In genomic region chr18:13159579-13159978, GRCh38 we compare ENCODE assay signal across 8 cellular contexts. TPM values are rescaled to one million over a fixed set of nuclear protein-coding genes. Genes with fewer than 3 reads are reported as not detected.
DNase-seq lines count a peak whose midpoint lies in the region; ATAC-seq, FAIRE-seq and TF ChIP-seq lines count a peak whose summit lies in the region.

No MANE protein-coding gene starts in this region.

- CTCF ChIA-PET in endothelial cell of umbilical vein (lab: Charles Lee), result interaction anchor here (0.6 to 2.3 kb wide), 67 partner anchors 8 to 832 kb away, joined by 3 to 27 read pairs (median 4); partner anchors contain the start of genes CEP192 and PTPN2

- H3K9ac ChIP-seq in endothelial cell of umbilical vein (replicated peaks; ENCODE audit: extremely low read depth, insufficient read depth, low read length), result no peak overlapping the region

- FAIRE-seq in endothelial cell of umbilical vein (lab: Jason Lieb, UNC), result peak; percentile 76

- H3K4me3 ChIP-seq in RWPE2 (ENCODE audit: severe bottlenecking) (no peak overlapping the region), endothelial cell of umbilical vein (replicated peaks in 1 of 3; ENCODE audit: insufficient read depth in 1 of 3, low read depth in 1 of 3, low read length in 3 of 3) (no peak overlapping the region), mucosa of descending colon (no peak overlapping the region)

- H2AFZ ChIP-seq in endothelial cell of umbilical vein (ENCODE audit: low read depth, low read length), result peak overlapping the region; percentile 63

- TF ChIP-seq CTCF in LNCAP (IDR thresholded peaks at IDR 0.05), result peak; percentile 81
- peak; percentile 79 for TF ChIP-seq CTCF in RWPE2 (IDR thresholded peaks at IDR 0.05; ENCODE audit: poor library complexity, severe bottlenecking)
- TF ChIP-seq CTCF in endothelial cell of umbilical vein (IDR thresholded peaks at IDR 0.05; ENCODE audit: extremely low read depth in 1 of 2, insufficient read depth in 1 of 2, low read depth in 1 of 2, low read length in 2 of 2), result peak; percentile 67 to 77
- peak; percentile 70 for TF ChIP-seq CTCF in mucosa of descending colon (IDR thresholded peaks at IDR 0.05)

- H3K4me1 ChIP-seq in RWPE2 (ENCODE audit: insufficient read depth, poor library complexity, severe bottlenecking), result no peaks in the 10 kb centered on the region
- no peaks in the 10 kb centered on the region for H3K4me1 ChIP-seq in endothelial cell of umbilical vein (ENCODE audit: control insufficient read depth, extremely low read depth, insufficient read depth, low read length)
- H3K4me1 ChIP-seq in mucosa of descending colon (ENCODE audit: low read depth), result no peaks in the 10 kb centered on the region

- POLR2A ChIA-PET in endothelial cell of umbilical vein (lab: Charles Lee), result no interaction called here

- no peaks in the 10 kb centered on the region for H3K9me1 ChIP-seq in endothelial cell of umbilical vein (replicated peaks; ENCODE audit: control insufficient read depth, extremely low read depth, insufficient read depth, low read length)

- BruUV-seq in endothelial cell of umbilical vein (replicated peaks; lab: Mats Ljungman, UMichigan), result no TSS peak

- H4K20me1 ChIP-seq in endothelial cell of umbilical vein (replicated peaks; ENCODE audit: control insufficient read depth, extremely low read depth, insufficient read depth, low read length), result no peaks in the 10 kb centered on the region

- H3K9me3 ChIP-seq in RWPE2 (ENCODE audit: severe bottlenecking) (no peaks in the 10 kb centered on the region), endothelial cell of umbilical vein (replicated peaks; ENCODE audit: control insufficient read depth, insufficient read depth, low read length) (no peaks in the 10 kb centered on the region), mucosa of descending colon (peaks cover 25% of the 10 kb centered on the region)

- H3K27ac ChIP-seq in RWPE2 (ENCODE audit: poor library complexity, severe bottlenecking) (no peak overlapping the region), endothelial cell of umbilical vein (ENCODE audit: insufficient read depth, low read depth, low read length) (no peak overlapping the region)

- dilution Hi-C loops in endothelial cell of umbilical vein (cut with MboI; ENCODE audit: extremely low pct_ligation_motif_present, low sequenced_read_pairs), result no loop called here

- H3K36me3 ChIP-seq in RWPE2 (ENCODE audit: low read depth), result no peaks in the 10 kb centered on the region
- H3K36me3 ChIP-seq in endothelial cell of umbilical vein (ENCODE audit: control insufficient read depth in 2 of 2, extremely low read depth in 1 of 2, insufficient read depth in 2 of 2, low read length in 2 of 2), result no peaks in the 10 kb centered on the region
- no peaks in the 10 kb centered on the region for H3K36me3 ChIP-seq in mucosa of descending colon (ENCODE audit: low read depth)

- DNase-seq in activated CD4-positive, alpha-beta T cell treated with anti-CD3 and anti-CD28 coated beads for 48 hours, result peak; percentile 21
- no peak for DNase-seq in activated CD4-positive, alpha-beta T cell treated with anti-CD3 and anti-CD28 coated beads, Interleukin-2, amount 50 U/mL, for 4 hours
- DNase-seq in RWPE2 (ENCODE audit: low spot score) (no peak), endothelial cell of umbilical vein (ENCODE audit: low read depth, low spot score) (peak; percentile 58), mucosa of descending colon (peak in 1 of 3 donors; percentile 74), cerebellum (ENCODE audit: low spot score) (no peak)

- intact Hi-C loops in endothelial cell of umbilical vein (cut with micrococcal nuclease), result loop anchor here (1.0 to 10.0 kb wide), 3 partner anchors 375 to 471 kb away; no protein-coding TSS in a partner anchor
- intact Hi-C loops in mucosa of descending colon (cut with DNase I, micrococcal nuclease), result no loop called here

- peak overlapping the region; percentile 19 for H3K4me2 ChIP-seq in endothelial cell of umbilical vein (ENCODE audit: insufficient read depth, low read length)

- no peak for TF ChIP-seq POLR2A in endothelial cell of umbilical vein (IDR thresholded peaks at IDR 0.05; ENCODE audit: low read depth, low read length)

- H3K27me3 ChIP-seq in RWPE2 (ENCODE audit: insufficient read depth, poor library complexity, severe bottlenecking), result no peaks in the 10 kb centered on the region
- peaks cover 0 to 6% of the 10 kb centered on the region in 2 experiments for H3K27me3 ChIP-seq in endothelial cell of umbilical vein (ENCODE audit: control insufficient read depth in 2 of 2, insufficient read depth in 2 of 2, low read length in 2 of 2)

- no peaks in the 10 kb centered on the region for H3K79me2 ChIP-seq in endothelial cell of umbilical vein (ENCODE audit: control insufficient read depth, insufficient read depth, low read length)

- no peak for ATAC-seq in RWPE2 (ENCODE audit: low read depth)
- ATAC-seq in mucosa of descending colon, result peak; percentile 77
- ATAC-seq in GM18502 (IDR thresholded peaks at IDR 0.05; ENCODE audit: poor library complexity, unreplicated experiment), result no peak

TF ChIP-seq in endothelial cell of umbilical vein, 7 proteins besides CTCF, POLR2A, EP300 and RAD21:
- TF ChIP-seq FOS (IDR thresholded peaks at IDR 0.05; ENCODE audit: borderline replicate concordance, insufficient read depth, low read length) (no peak), GATA2 (IDR thresholded peaks at IDR 0.05; ENCODE audit: insufficient read depth, insufficient read length, low read depth, low read length) (no peak), MAX (IDR thresholded peaks at IDR 0.05; ENCODE audit: insufficient read depth, insufficient read length) (no peak), POLR2AphosphoS5 (IDR thresholded peaks at IDR 0.05; ENCODE audit: insufficient read depth, low read depth, low read length) (no peak), MYC (IDR thresholded peaks at IDR 0.05; ENCODE audit: low read depth, low read length) (no peak), JUN (IDR thresholded peaks at IDR 0.05; ENCODE audit: borderline replicate concordance, insufficient read depth, insufficient read length, low read depth) (no peak), EZH2 (IDR thresholded peaks at IDR 0.05; ENCODE audit: borderline replicate concordance, low read depth, low read length, severe bottlenecking) (no peak)
TF ChIP-seq in endothelial cell of umbilical vein: peak in this region for 0.

RNA-seq across cellular contexts. Expression of gene LDLRAD4, which starts 59.0 kb away (rescaled TPM):
- total RNA-seq in endothelial cell of umbilical vein, result 6.5 and 7.2 TPM in 2 replicates
- polyA plus RNA-seq in endothelial cell of umbilical vein, result 5.2 and 5.3 TPM in 2 replicates
- polyA plus RNA-seq in endothelial cell of umbilical vein (2011; cell fraction: cytosol; rRNA removed), result 2.6 and 3.1 TPM in 2 replicates
- polyA plus RNA-seq in endothelial cell of umbilical vein (2011; cell fraction: nucleus; rRNA removed), result 7.2 and 7.7 TPM in 2 replicates
- polyA plus RNA-seq in endothelial cell of umbilical vein (2012), result 1.2 and 2.7 TPM in 2 replicates
- 19.6 and 20.5 TPM in 2 replicates for polyA minus RNA-seq in endothelial cell of umbilical vein
- polyA minus RNA-seq in endothelial cell of umbilical vein (2011; cell fraction: cytosol; rRNA and poly(A)+ RNA removed), result not detected
- polyA minus RNA-seq in endothelial cell of umbilical vein (2011; cell fraction: nucleus; rRNA and poly(A)+ RNA removed), result 18.2 and 29.6 TPM in 2 replicates
- total RNA-seq in mucosa of descending colon, result 10 to 100 TPM; 36.8 to 41.0 (median 37.4) TPM
- total RNA-seq in cerebellum, result 81.6 TPM

Comparison
In these comparisons a context has a peak if more than half of its experiments do, and no peak if none do; other contexts are left out.
1. DNase-seq: peak in activated CD4-positive, alpha-beta T cell treated with anti-CD3 and anti-CD28 coated beads for 48 hours (single experiment) and endothelial cell of umbilical vein (single experiment); none in activated CD4-positive, alpha-beta T cell treated with anti-CD3 and anti-CD28 coated beads, Interleukin-2, amount 50 U/mL, for 4 hours (0 of 2), RWPE2 (single experiment) and cerebellum (single experiment).
2. Peak in every context shown above with its lines, with median percentiles within 50 percentile points of each other: CTCF ChIP-seq.